In the genomic region with DNA sequence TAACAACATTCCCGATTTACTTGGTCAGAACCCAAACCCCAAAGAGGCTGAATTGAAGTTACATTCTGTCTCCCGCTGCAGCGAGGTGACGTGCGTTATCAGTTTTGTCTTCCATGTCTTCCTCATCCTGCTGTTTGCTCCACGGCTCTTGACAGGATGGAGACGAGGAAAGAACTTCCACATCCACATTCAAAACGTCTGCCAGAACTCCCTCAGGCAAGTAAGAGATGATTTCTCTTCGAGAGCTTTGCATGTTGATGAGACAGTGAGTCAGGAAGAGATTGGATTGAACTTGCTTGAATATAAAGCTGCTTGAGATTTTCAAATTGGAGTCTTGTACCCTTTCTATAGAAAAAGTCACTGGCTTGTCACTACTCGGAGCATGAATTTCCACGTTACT, we compare ENCODE assay signal across 9 cellular contexts.
DNase-seq lines count a peak whose midpoint lies in the region; ATAC-seq and TF ChIP-seq lines count a peak whose summit lies in the region.
"Had no signal": no experiment of that assay in that cellular context is flagged by ENCODE, and none has a peak within 500 bp of the region (broad histone marks: within the 10 kb centered on the region; RNA-seq: fewer than 3 reads in every experiment).

No MANE protein-coding gene starts in this region.

- H3K27me3 Mint-ChIP-seq in chondrocyte (ENCODE audit: low read depth), result no peaks in the 10 kb centered on the region
- H3K27me3 Mint-ChIP-seq in T-helper 17 cell, result peaks cover 34% of the 10 kb centered on the region

- H3K36me3 Mint-ChIP-seq in chondrocyte (ENCODE audit: low read depth), result peaks cover 3% of the 10 kb centered on the region
- H3K36me3 Mint-ChIP-seq in T-helper 17 cell (ENCODE audit: low read depth), result no peaks in the 10 kb centered on the region

- H3K9me3 Mint-ChIP-seq in chondrocyte (ENCODE audit: low read depth), result peaks cover 9% of the 10 kb centered on the region
- H3K9me3 Mint-ChIP-seq: activated naive CD4-positive, alpha-beta T cell treated with anti-CD3 and anti-CD28 coated beads, Interleukin-2, amount 50 U/mL, for 24 hours had no signal

- peaks cover 52% of the 10 kb centered on the region for H3K4me1 Mint-ChIP-seq in chondrocyte (ENCODE audit: low read depth)
- H3K4me1 Mint-ChIP-seq in T-helper 17 cell, result no peaks in the 10 kb centered on the region
- H3K4me1 Mint-ChIP-seq: activated naive CD4-positive, alpha-beta T cell treated with anti-CD3 and anti-CD28 coated beads, Interleukin-2, amount 50 U/mL, for 24 hours had no signal

- TF ChIP-seq POLR2A in upper lobe of left lung (IDR thresholded peaks at IDR 0.05), result no peak

- ATAC-seq in upper lobe of left lung (ENCODE audit: low FRiP score in 2 of 2), result no peak
- no peak for ATAC-seq in T-helper 17 cell
- no peak for ATAC-seq in HG03342 (IDR thresholded peaks at IDR 0.05; ENCODE audit: unreplicated experiment)

- no peak overlapping the region for H3K4me3 ChIP-seq in MG63
- peak overlapping the region in 1 of 4 donors; percentile 33 for H3K4me3 ChIP-seq in upper lobe of left lung

- H3K9me3 ChIP-seq in MG63, result peaks cover 1% of the 10 kb centered on the region
- no peaks in the 10 kb centered on the region for H3K9me3 ChIP-seq in upper lobe of left lung
- no peaks in the 10 kb centered on the region for H3K9me3 ChIP-seq in T-helper 17 cell (ENCODE audit: control insufficient read depth, low read length, poor library complexity, severe bottlenecking)

- peak; percentile 54 for DNase-seq in MG63
- no peak for DNase-seq in chondrocyte (ENCODE audit: low spot score)
- DNase-seq in kidney tubule cell (ENCODE audit: low spot score), result peak; percentile 31
- no peak for DNase-seq in upper lobe of left lung
- no peak for DNase-seq in NCI-H1436 treated with DMSO at 0.1 percent for 48 hours (lab: John Stamatoyannopoulos, UW)
- no peak for DNase-seq in T-helper 17 cell
- DNase-seq: activated B cell treated with CpG ODN at 0.5 μM for 24 hours had no signal

- H3K4me1 ChIP-seq in upper lobe of left lung, result peaks cover 26 to 40% (median 33%) of the 10 kb centered on the region in 4 donors

- H3K27ac Mint-ChIP-seq in chondrocyte (ENCODE audit: unreplicated experiment) (peak overlapping the region; percentile 91), T-helper 17 cell (no peak overlapping the region)
- H3K27ac Mint-ChIP-seq: activated B cell treated with CpG ODN at 0.5 μM for 24 hours; activated naive CD4-positive, alpha-beta T cell treated with anti-CD3 and anti-CD28 coated beads, Interleukin-2, amount 50 U/mL, for 24 hours had no signal

- TF ChIP-seq CTCF in chondrocyte (IDR thresholded peaks at IDR 0.05) (no peak), upper lobe of left lung (IDR thresholded peaks at IDR 0.05) (no peak)

- 38 to 43% methylated on average over 11 of the region's 11 CpGs for WGBS in upper lobe of left lung, 2 donors

- H3K27me3 ChIP-seq in MG63 (no peaks in the 10 kb centered on the region), upper lobe of left lung (no peaks in the 10 kb centered on the region)

- H3K36me3 ChIP-seq in MG63 (no peaks in the 10 kb centered on the region), upper lobe of left lung (no peaks in the 10 kb centered on the region)

- H3K27ac ChIP-seq in upper lobe of left lung, result peak overlapping the region; percentile 72 to 88 (median 81)

- H3K4me3 Mint-ChIP-seq in chondrocyte (ENCODE audit: unreplicated experiment), result peak overlapping the region; percentile 60
- no peak overlapping the region for H3K4me3 Mint-ChIP-seq in T-helper 17 cell
- H3K4me3 Mint-ChIP-seq: activated B cell treated with CpG ODN at 0.5 μM for 24 hours; activated naive CD4-positive, alpha-beta T cell treated with anti-CD3 and anti-CD28 coated beads, Interleukin-2, amount 50 U/mL, for 24 hours had no signal

- no peak for TF ChIP-seq EP300 in upper lobe of left lung (IDR thresholded peaks at IDR 0.05)

Comparison
In these comparisons a context has a peak if more than half of its experiments do, and no peak if none do; other contexts are left out.
1. DNase-seq: peak in MG63 (single experiment) and kidney tubule cell (single experiment); none in chondrocyte (single experiment), upper lobe of left lung (0 of 2), NCI-H1436 treated with DMSO at 0.1 percent for 48 hours (single experiment) and T-helper 17 cell (0 of 3).